ENCODE assay signal across 1 cellular context in genomic region chr21:44931137-44931500, GRCh38.
TF ChIP-seq lines count a peak whose summit lies in the region.

No MANE protein-coding gene starts in this region.

TF ChIP-seq in GM12878, 131 proteins besides CTCF, POLR2A, EP300 and RAD21 (continued from another document):
- TF ChIP-seq BCL11A (IDR thresholded peaks at IDR 0.05; ENCODE audit: low read depth, low read length) (no peak), IRF4 (IDR thresholded peaks at IDR 0.05; ENCODE audit: low read depth, low read length) (no peak), JUNB (IDR thresholded peaks at IDR 0.05) (no peak), SPI1 (IDR thresholded peaks at IDR 0.05; ENCODE audit: borderline replicate concordance, insufficient read depth, low read depth, low read length) (peak; percentile 58; the same call in 1 of the 2 replicates), IKZF2 (IDR thresholded peaks at IDR 0.05) (peak; percentile 14 to 62; a peak in 2 of 4 replicates), MEF2A (IDR thresholded peaks at IDR 0.05; ENCODE audit: insufficient read depth, low read depth, low read length) (0 out of 2 replicates have a peak, but pooled peaks have one; percentile 37), NBN (IDR thresholded peaks at IDR 0.05) (peak; percentile 29; the same call in 1 of the 2 replicates), TBL1XR1 (IDR thresholded peaks at IDR 0.05; ENCODE audit: low read depth, low read length) (0 out of 2 replicates have a peak, but pooled peaks have one; percentile 66), YBX1 (IDR thresholded peaks at IDR 0.05) (no peak), HDAC6 (IDR thresholded peaks at IDR 0.05; ENCODE audit: unreplicated experiment) (peak; percentile 25), TCF3 (IDR thresholded peaks at IDR 0.05; ENCODE audit: borderline replicate concordance, insufficient read depth, low read depth, low read length) (0 out of 2 replicates have a peak, but pooled peaks have one; percentile 11), PML (IDR thresholded peaks at IDR 0.05; ENCODE audit: low read length) (no peak), TAF1 (IDR thresholded peaks at IDR 0.05; ENCODE audit: borderline replicate concordance, low read depth, low read length) (0 out of 2 replicates have a peak, but pooled peaks have one; percentile 6), CHD2 (IDR thresholded peaks at IDR 0.05; ENCODE audit: borderline replicate concordance, low read depth, low read length) (0 out of 2 replicates have a peak, but pooled peaks have one; percentile 55), EGR1 (IDR thresholded peaks at IDR 0.05; ENCODE audit: borderline replicate concordance in 1 of 2, low read depth in 2 of 2, low read length in 2 of 2) (peak in 1 of 2 experiments; percentile 96; a peak in 2 of 3 replicates), BHLHE40 (IDR thresholded peaks at IDR 0.05; ENCODE audit: borderline replicate concordance in 1 of 2, low read depth in 2 of 2, low read length in 1 of 2) (peak; percentile 41 to 58; a peak in 2 of 4 replicates), SRF (IDR thresholded peaks at IDR 0.05; ENCODE audit: low read depth in 2 of 2, low read length in 2 of 2) (0 out of 4 replicates have a peak, but pooled peaks of 1 of the 2 experiments have one; percentile 13), LARP7 (IDR thresholded peaks at IDR 0.05) (no peak)
- TF ChIP-seq, protein P1, sequence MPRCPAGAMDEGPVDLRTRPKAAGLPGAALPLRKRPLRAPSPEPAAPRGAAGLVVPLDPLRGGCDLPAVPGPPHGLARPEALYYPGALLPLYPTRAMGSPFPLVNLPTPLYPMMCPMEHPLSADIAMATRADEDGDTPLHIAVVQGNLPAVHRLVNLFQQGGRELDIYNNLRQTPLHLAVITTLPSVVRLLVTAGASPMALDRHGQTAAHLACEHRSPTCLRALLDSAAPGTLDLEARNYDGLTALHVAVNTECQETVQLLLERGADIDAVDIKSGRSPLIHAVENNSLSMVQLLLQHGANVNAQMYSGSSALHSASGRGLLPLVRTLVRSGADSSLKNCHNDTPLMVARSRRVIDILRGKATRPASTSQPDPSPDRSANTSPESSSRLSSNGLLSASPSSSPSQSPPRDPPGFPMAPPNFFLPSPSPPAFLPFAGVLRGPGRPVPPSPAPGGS (IDR thresholded peaks at IDR 0.05; ENCODE audit: borderline replicate concordance, insufficient read depth, low read depth, low read length, poor library complexity, severe bottlenecking) = peak; percentile 45
